1 cellular context compared by ENCODE assay signal in genomic region chr15:62119224-62119925, GRCh38.
TF ChIP-seq lines count a peak whose summit lies in the region.

No MANE protein-coding gene starts in this region.

TF ChIP-seq in endothelial cell of umbilical vein, 7 proteins besides CTCF, POLR2A, EP300 and RAD21 (continued from another document):
- no peak for TF ChIP-seq EZH2 (IDR thresholded peaks at IDR 0.05; ENCODE audit: borderline replicate concordance, low read depth, low read length, severe bottlenecking)
